In the genomic region with DNA sequence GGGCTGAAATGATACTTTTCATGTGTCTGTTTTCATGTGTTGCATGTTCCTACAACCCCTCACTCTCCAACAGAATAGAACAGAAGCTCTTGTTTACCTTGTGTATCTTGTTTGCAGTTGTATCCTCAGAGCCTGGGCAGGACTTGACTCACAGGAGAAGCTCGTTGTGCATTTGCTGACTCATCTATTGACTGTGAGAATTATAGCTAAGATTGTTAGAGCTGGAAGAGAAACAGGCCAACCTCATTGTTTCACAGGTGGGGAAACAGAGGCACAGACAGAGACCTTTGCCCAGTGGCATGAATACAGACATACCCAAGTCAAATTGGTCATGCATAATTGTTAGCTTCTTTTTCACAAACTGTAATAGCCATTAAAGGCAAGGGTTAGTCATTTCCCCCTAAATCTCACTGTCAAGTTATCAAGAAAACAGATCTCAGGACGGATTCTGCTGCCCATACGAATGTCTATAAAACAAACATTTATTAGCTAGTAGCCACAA, we compare ENCODE assay signal across 13 cellular contexts. TPM values are rescaled to one million over a fixed set of nuclear protein-coding genes. Genes with fewer than 3 reads are reported as not detected.
DNase-seq lines count a peak whose midpoint lies in the region; ATAC-seq, FAIRE-seq and TF ChIP-seq lines count a peak whose summit lies in the region.
"Had no signal": no experiment of that assay in that cellular context is flagged by ENCODE, and none has a peak within 500 bp of the region (broad histone marks: within the 10 kb centered on the region; RNA-seq: fewer than 3 reads in every experiment).

No MANE protein-coding gene starts in this region.

- no peak for TF ChIP-seq CTCF in astrocyte (IDR thresholded peaks at IDR 0.05; ENCODE audit: insufficient read depth, low read depth, low read length)
- TF ChIP-seq CTCF in keratinocyte (optimal IDR thresholded peaks at IDR 0.05 in 1 of 3, IDR thresholded peaks at IDR 0.05 in 1 of 3, conservative IDR thresholded peaks at IDR 0.05 in 1 of 3; ENCODE audit: extremely low read depth in 1 of 3, insufficient read depth in 2 of 3, low read length in 3 of 3), result no peak
- TF ChIP-seq CTCF in uterus (IDR thresholded peaks at IDR 0.05), result no peak

- H3K27ac ChIP-seq in astrocyte (ENCODE audit: low read depth, low read length) (peak overlapping the region; percentile 44), keratinocyte (ENCODE audit: control insufficient read depth, insufficient read depth, low read length) (peak overlapping the region; percentile 71), uterus (peak overlapping the region; percentile 46 to 72)
- H3K27ac ChIP-seq: right atrium auricular region had no signal

- CTCF ChIA-PET in activated CD8-positive, alpha-beta memory T cell treated with anti-CD3 and anti-CD28 coated beads, Interleukin-2, amount 10 ng/mL, durations not matched to agents 7 days and 5 days (lab: Charles Lee), result interaction anchor here (0.8 to 4.3 kb wide), 11 partner anchors 10 to 670 kb away, joined by 3 to 16 read pairs (median 3); no protein-coding TSS in a partner anchor
- CTCF ChIA-PET in activated CD4-positive, alpha-beta T cell treated with anti-CD3 and anti-CD28 coated beads for 36 hours (lab: Charles Lee), result interaction anchor here (0.8 to 3.8 kb wide), 4 partner anchors 12 to 25 kb away, joined by 3 to 14 read pairs (median 3); no protein-coding TSS in a partner anchor

- H3K27me3 Mint-ChIP-seq in astrocyte (ENCODE audit: low read depth, unreplicated experiment), result peaks cover 2% of the 10 kb centered on the region
- peaks cover 14% of the 10 kb centered on the region for H3K27me3 Mint-ChIP-seq in activated CD8-positive, alpha-beta memory T cell treated with anti-CD3 and anti-CD28 coated beads, Interleukin-2, amount 10 ng/mL, durations not matched to agents 7 days and 5 days
- peaks cover 2% of the 10 kb centered on the region for H3K27me3 Mint-ChIP-seq in activated CD4-positive, alpha-beta T cell treated with anti-CD3 and anti-CD28 coated beads for 36 hours

- H2AFZ ChIP-seq in astrocyte (ENCODE audit: low read depth, low read length), result peak overlapping the region; percentile 13
- H2AFZ ChIP-seq in keratinocyte (ENCODE audit: control insufficient read depth, low read length), result no peak overlapping the region

- H4K20me1 ChIP-seq in astrocyte (ENCODE audit: insufficient read depth, low read length) (no peaks in the 10 kb centered on the region), keratinocyte (ENCODE audit: control insufficient read depth, extremely low read depth, insufficient read depth, low read length) (no peaks in the 10 kb centered on the region)

- H3K4me2 ChIP-seq in astrocyte (ENCODE audit: low read length) (peak overlapping the region; percentile 40), keratinocyte (ENCODE audit: control insufficient read depth, extremely low read depth, insufficient read depth, low read depth, low read length) (peak overlapping the region; percentile 61)

- peaks cover 4% of the 10 kb centered on the region for H3K9me3 Mint-ChIP-seq in astrocyte (ENCODE audit: unreplicated experiment)
- no peaks in the 10 kb centered on the region for H3K9me3 Mint-ChIP-seq in activated CD8-positive, alpha-beta memory T cell treated with anti-CD3 and anti-CD28 coated beads, Interleukin-2, amount 10 ng/mL, durations not matched to agents 7 days and 5 days (ENCODE audit: low read depth)
- H3K9me3 Mint-ChIP-seq in activated CD4-positive, alpha-beta T cell treated with anti-CD3 and anti-CD28 coated beads for 36 hours (ENCODE audit: low read depth), result no peaks in the 10 kb centered on the region
- H3K9me3 Mint-ChIP-seq: stimulated activated naive CD8-positive, alpha-beta T cell treated with anti-CD3 and anti-CD28 coated beads, Interleukin-15, Interleukin-2, amounts not matched to agents 100 ng/mL and 50 ng/mL, for 24 hours had no signal

- H3K4me3 ChIP-seq in astrocyte (ENCODE audit: insufficient read depth, low read depth, low read length) (no peak overlapping the region), keratinocyte (ENCODE audit: control insufficient read depth in 2 of 3, extremely low read depth in 1 of 3, insufficient read depth in 2 of 3, low read depth in 1 of 3, low read length in 3 of 3) (peak overlapping the region in 2 of 3 experiments; percentile 16 to 19), uterus (no peak overlapping the region)
- H3K4me3 ChIP-seq: right atrium auricular region had no signal

- dilution Hi-C loops in keratinocyte (cut with MboI; ENCODE audit: extremely low pct_ligation_motif_present, low sequenced_read_pairs), result no loop called here

- intact Hi-C loops in uterus (cut with DNase I; ENCODE audit: low total_unique reads), result no loop called here
- intact Hi-C loops in activated CD4-positive, alpha-beta T cell treated with anti-CD3 and anti-CD28 coated beads for 36 hours (cut with DNase I, micrococcal nuclease), result no loop called here

- H3K27me3 ChIP-seq in astrocyte (ENCODE audit: insufficient read depth, low read length) (no peaks in the 10 kb centered on the region), keratinocyte (ENCODE audit: control insufficient read depth, extremely low read depth, insufficient read depth, low read length) (no peaks in the 10 kb centered on the region), uterus (no peaks in the 10 kb centered on the region)
- H3K27me3 ChIP-seq: right atrium auricular region had no signal

- no peaks in the 10 kb centered on the region for H3K9me1 ChIP-seq in keratinocyte (ENCODE audit: control insufficient read depth, extremely low read depth, insufficient read depth, low read length)

- H3K36me3 ChIP-seq in astrocyte (ENCODE audit: insufficient read depth, low read length) (no peaks in the 10 kb centered on the region), keratinocyte (ENCODE audit: control insufficient read depth in 2 of 2, extremely low read depth in 1 of 2, insufficient read depth in 2 of 2, low read length in 2 of 2) (no peaks in the 10 kb centered on the region), uterus (no peaks in the 10 kb centered on the region)
- H3K36me3 ChIP-seq: right atrium auricular region had no signal

- no peaks in the 10 kb centered on the region for H3K36me3 Mint-ChIP-seq in astrocyte (ENCODE audit: low read depth, unreplicated experiment)
- no peaks in the 10 kb centered on the region for H3K36me3 Mint-ChIP-seq in activated CD8-positive, alpha-beta memory T cell treated with anti-CD3 and anti-CD28 coated beads, Interleukin-2, amount 10 ng/mL, durations not matched to agents 7 days and 5 days
- no peaks in the 10 kb centered on the region for H3K36me3 Mint-ChIP-seq in activated CD4-positive, alpha-beta T cell treated with anti-CD3 and anti-CD28 coated beads for 36 hours (ENCODE audit: low read depth)

- peaks cover 32% of the 10 kb centered on the region for H3K4me1 Mint-ChIP-seq in astrocyte (ENCODE audit: low read depth, unreplicated experiment)
- peaks cover 21% of the 10 kb centered on the region for H3K4me1 Mint-ChIP-seq in activated CD8-positive, alpha-beta memory T cell treated with anti-CD3 and anti-CD28 coated beads, Interleukin-2, amount 10 ng/mL, durations not matched to agents 7 days and 5 days
- peaks cover 8% of the 10 kb centered on the region for H3K4me1 Mint-ChIP-seq in activated CD4-positive, alpha-beta T cell treated with anti-CD3 and anti-CD28 coated beads for 36 hours

- peak overlapping the region; percentile 88 for H3K27ac Mint-ChIP-seq in astrocyte (ENCODE audit: unreplicated experiment)
- no peak overlapping the region for H3K27ac Mint-ChIP-seq in activated CD8-positive, alpha-beta memory T cell treated with anti-CD3 and anti-CD28 coated beads, Interleukin-2, amount 10 ng/mL, durations not matched to agents 7 days and 5 days
- no peak overlapping the region for H3K27ac Mint-ChIP-seq in activated CD4-positive, alpha-beta T cell treated with anti-CD3 and anti-CD28 coated beads for 36 hours
- H3K27ac Mint-ChIP-seq: stimulated activated naive CD8-positive, alpha-beta T cell treated with anti-CD3 and anti-CD28 coated beads, Interleukin-15, Interleukin-2, amounts not matched to agents 100 ng/mL and 50 ng/mL, for 24 hours had no signal

- H3K9me3 ChIP-seq in astrocyte (ENCODE audit: insufficient read depth, low read depth, low read length) (no peaks in the 10 kb centered on the region), keratinocyte (ENCODE audit: control insufficient read depth, low read depth, low read length) (no peaks in the 10 kb centered on the region), uterus (no peaks in the 10 kb centered on the region)
- H3K9me3 ChIP-seq: right atrium auricular region had no signal

- FAIRE-seq in astrocyte (lab: Jason Lieb, UNC) (no peak), keratinocyte (lab: Jason Lieb, UNC) (peak; percentile 93)
- FAIRE-seq: A204.1, GM12891 had no signal

- no peaks in the 10 kb centered on the region for H3K79me2 ChIP-seq in astrocyte (ENCODE audit: insufficient read depth, low read length)
- no peaks in the 10 kb centered on the region for H3K79me2 ChIP-seq in keratinocyte (ENCODE audit: control insufficient read depth, insufficient read depth, low read length)

- DNase-seq in NCI-H510A treated with DMSO at 0.1 percent for 48 hours (lab: John Stamatoyannopoulos, UW) (peak; percentile 30), NCI-H510A (lab: John Stamatoyannopoulos, UW) (no peak), astrocyte (ENCODE audit: low read depth) (peak; percentile 82), keratinocyte (ENCODE audit: low read depth, low spot score) (no peak), uterus (no peak)
- DNase-seq in activated CD8-positive, alpha-beta memory T cell treated with anti-CD3 and anti-CD28 coated beads, Interleukin-2, amount 10 ng/mL, durations not matched to agents 7 days and 5 days, result no peak
- no peak for DNase-seq in activated CD8-positive, alpha-beta memory T cell treated with anti-CD3 and anti-CD28 coated beads, Interleukin-2, amount 50 U/mL, for 48 hours
- no peak for DNase-seq in activated CD4-positive, alpha-beta T cell treated with anti-CD3 and anti-CD28 coated beads for 36 hours
- DNase-seq: NCI-H524 treated with DMSO at 0.1 percent for 48 hours had no signal

- ATAC-seq in activated CD8-positive, alpha-beta memory T cell treated with anti-CD3 and anti-CD28 coated beads, Interleukin-2, amount 10 ng/mL, durations not matched to agents 7 days and 5 days, result no peak
- no peak for ATAC-seq in activated CD4-positive, alpha-beta T cell treated with anti-CD3 and anti-CD28 coated beads for 36 hours

- POLR2A ChIA-PET in activated CD4-positive, alpha-beta T cell treated with anti-CD3 and anti-CD28 coated beads for 36 hours (lab: Charles Lee), result no interaction called here

- H3K9ac ChIP-seq in astrocyte (ENCODE audit: low read length), result no peak overlapping the region
- peak overlapping the region; percentile 49 for H3K9ac ChIP-seq in keratinocyte (ENCODE audit: control insufficient read depth, extremely low read depth, insufficient read depth, low read length)

- H3K4me3 Mint-ChIP-seq in astrocyte (ENCODE audit: unreplicated experiment), result peak overlapping the region; percentile 5
- H3K4me3 Mint-ChIP-seq in activated CD8-positive, alpha-beta memory T cell treated with anti-CD3 and anti-CD28 coated beads, Interleukin-2, amount 10 ng/mL, durations not matched to agents 7 days and 5 days, result no peak overlapping the region
- no peak overlapping the region for H3K4me3 Mint-ChIP-seq in activated CD4-positive, alpha-beta T cell treated with anti-CD3 and anti-CD28 coated beads for 36 hours
- H3K4me3 Mint-ChIP-seq: stimulated activated naive CD8-positive, alpha-beta T cell treated with anti-CD3 and anti-CD28 coated beads, Interleukin-15, Interleukin-2, amounts not matched to agents 100 ng/mL and 50 ng/mL, for 24 hours had no signal

- H3K4me1 ChIP-seq in astrocyte (ENCODE audit: insufficient read depth, low read length) (peaks cover 12% of the 10 kb centered on the region), keratinocyte (ENCODE audit: control insufficient read depth, extremely low read depth, insufficient read depth, low read length) (peaks cover 33% of the 10 kb centered on the region), uterus (no peaks in the 10 kb centered on the region)

- no peak for TF ChIP-seq POLR2A in uterus (IDR thresholded peaks at IDR 0.05)

RNA-seq across cellular contexts. Expression of gene TSPAN15, which starts 4.6 kb away (rescaled TPM):
- total RNA-seq in astrocyte (8.7 and 9.4 TPM in 2 replicates), uterus (10 to 100 TPM; 17.2 to 58.1 (median 24.4) TPM)
- polyA plus RNA-seq in keratinocyte, result 2.1 to 3.5 TPM (median 2.2 TPM) in 3 replicates
- 0.59 TPM for polyA plus RNA-seq in keratinocyte (2011; ENCODE audit: low read depth)
- 1.3 and 1.8 TPM in 2 replicates for polyA plus RNA-seq in keratinocyte (2011; cell fraction: cytosol; rRNA removed)
- 1.4 TPM in 2 replicates for polyA plus RNA-seq in keratinocyte (2011; cell fraction: nucleus; rRNA removed)
- polyA plus RNA-seq in keratinocyte (2012; ENCODE audit: low replicate concordance), result 1.6 and 3.0 TPM in 2 replicates
- polyA minus RNA-seq in keratinocyte, result 3.8 to 8.8 TPM (median 4.6 TPM) in 3 replicates
- polyA minus RNA-seq in keratinocyte (2011; cell fraction: cytosol; rRNA and poly(A)+ RNA removed), result 4.2 TPM
- polyA minus RNA-seq in keratinocyte (2011; cell fraction: nucleus; rRNA and poly(A)+ RNA removed), result 1.4 TPM in 2 replicates
- 1 to 10 TPM; 2.5 to 4.2 TPM for total RNA-seq in activated CD8-positive, alpha-beta memory T cell treated with anti-CD3 and anti-CD28 coated beads, Interleukin-2, amount 10 ng/mL, durations not matched to agents 7 days and 5 days
- under 1 TPM; 0.85 to 0.91 TPM for total RNA-seq in activated CD4-positive, alpha-beta T cell treated with anti-CD3 and anti-CD28 coated beads for 36 hours

RNA-seq across cellular contexts. Expression of gene TACR2, which starts 30.0 kb away (rescaled TPM):
- total RNA-seq in astrocyte (not detected in 2 replicates), uterus (10 to 100 TPM in 2 of 4 donors, 1 to 10 TPM in 1, under 1 TPM in 1; 0.28 to 35.0 (median 13.8) TPM)
- 0.05 to 0.11 TPM (median 0.07 TPM) in 3 replicates for polyA plus RNA-seq in keratinocyte
- not detected for polyA plus RNA-seq in keratinocyte (2011; ENCODE audit: low read depth)
- polyA plus RNA-seq in keratinocyte (2011; cell fraction: cytosol; rRNA removed), result 0.06 TPM in 1 of 2 replicates, not detected in the other
- polyA plus RNA-seq in keratinocyte (2011; cell fraction: nucleus; rRNA removed), result not detected in 2 replicates
- polyA plus RNA-seq in keratinocyte (2012; ENCODE audit: low replicate concordance), result 0.16 and 0.65 TPM in 2 replicates
- not detected in 3 replicates for polyA minus RNA-seq in keratinocyte
- polyA minus RNA-seq in keratinocyte (2011; cell fraction: cytosol; rRNA and poly(A)+ RNA removed), result not detected
- polyA minus RNA-seq in keratinocyte (2011; cell fraction: nucleus; rRNA and poly(A)+ RNA removed), result not detected in 2 replicates
- total RNA-seq in activated CD8-positive, alpha-beta memory T cell treated with anti-CD3 and anti-CD28 coated beads, Interleukin-2, amount 10 ng/mL, durations not matched to agents 7 days and 5 days, result not detected
- not detected for total RNA-seq in activated CD4-positive, alpha-beta T cell treated with anti-CD3 and anti-CD28 coated beads for 36 hours

Comparison
In these comparisons a context has a peak if more than half of its experiments do, and no peak if none do; other contexts are left out.
1. DNase-seq: peak in NCI-H510A treated with DMSO at 0.1 percent for 48 hours (single experiment) and astrocyte (single experiment); none in NCI-H510A (single experiment), keratinocyte (single experiment), uterus (0 of 2), activated CD8-positive, alpha-beta memory T cell treated with anti-CD3 and anti-CD28 coated beads, Interleukin-2, amount 10 ng/mL, durations not matched to agents 7 days and 5 days (single experiment), activated CD8-positive, alpha-beta memory T cell treated with anti-CD3 and anti-CD28 coated beads, Interleukin-2, amount 50 U/mL, for 48 hours (single experiment) and activated CD4-positive, alpha-beta T cell treated with anti-CD3 and anti-CD28 coated beads for 36 hours (single experiment).
2. H3K4me3 ChIP-seq: peak in keratinocyte (2 of 3); none in astrocyte (single experiment) and uterus (0 of 2).
3. Peak in every context shown above with its lines, with median percentiles within 50 percentile points of each other: H3K27ac ChIP-seq.